Comparison of ENCODE assay signal across 9 cellular contexts in genomic region chr2:27378096-27378808, GRCh38. TPM values are rescaled to one million over a fixed set of nuclear protein-coding genes. Genes with fewer than 3 reads are reported as not detected.
DNase-seq lines count a peak whose midpoint lies in the region; ATAC-seq and TF ChIP-seq lines count a peak whose summit lies in the region.
"Had no signal": no experiment of that assay in that cellular context is flagged by ENCODE, and none has a peak within 500 bp of the region (broad histone marks: within the 10 kb centered on the region; RNA-seq: fewer than 3 reads in every experiment).

No MANE protein-coding gene starts in this region.

- DNase-seq in Right ventricle myocardium superior = peak; percentile 49
- DNase-seq in cardiac septum (ENCODE audit: low spot score) = no peak
- DNase-seq in fibroblast of peridontal ligament (ENCODE audit: extremely low read depth) = peak; percentile 18
- no peak for DNase-seq in stimulated activated naive B cell treated with anti-CD40 and anti-IgM and Interleukin-4, amounts not matched to agents 10 μg/mL and 1 μg/mL and 100 μg/mL, for 72 hours
- DNase-seq in endothelial cell (ENCODE audit: low spot score) = no peak
- DNase-seq in H4 (ENCODE audit: low spot score) = no peak
- DNase-seq: activated naive CD8-positive, alpha-beta T cell treated with anti-CD3 and anti-CD28 coated beads, Interleukin-2, amount 10 ng/mL, durations not matched to agents 7 days and 5 days had no signal

- H3K27me3 Mint-ChIP-seq in stimulated activated naive B cell treated with anti-CD40 and anti-IgM and Interleukin-4, amounts not matched to agents 10 μg/mL and 1 μg/mL and 100 μg/mL, for 72 hours = no peaks in the 10 kb centered on the region
- H3K27me3 Mint-ChIP-seq in endothelial cell (ENCODE audit: unreplicated experiment) = peaks cover 23% of the 10 kb centered on the region
- H3K27me3 Mint-ChIP-seq: activated naive CD8-positive, alpha-beta T cell treated with anti-CD3 and anti-CD28 coated beads, Interleukin-2, amount 10 ng/mL, durations not matched to agents 7 days and 5 days had no signal

- H3K4me1 Mint-ChIP-seq in stimulated activated naive B cell treated with anti-CD40 and anti-IgM and Interleukin-4, amounts not matched to agents 10 μg/mL and 1 μg/mL and 100 μg/mL, for 72 hours = peaks cover 49 to 70% of the 10 kb centered on the region in 2 donors
- peaks cover 17% of the 10 kb centered on the region for H3K4me1 Mint-ChIP-seq in endothelial cell (ENCODE audit: unreplicated experiment)

- peak overlapping the region; percentile 82 for H3K27ac Mint-ChIP-seq in stimulated activated naive B cell treated with anti-CD40 and anti-IgM and Interleukin-4, amounts not matched to agents 10 μg/mL and 1 μg/mL and 100 μg/mL, for 72 hours
- no peak overlapping the region for H3K27ac Mint-ChIP-seq in endothelial cell (ENCODE audit: unreplicated experiment)

- H3K36me3 Mint-ChIP-seq in stimulated activated naive B cell treated with anti-CD40 and anti-IgM and Interleukin-4, amounts not matched to agents 10 μg/mL and 1 μg/mL and 100 μg/mL, for 72 hours = peaks cover 58 to 81% of the 10 kb centered on the region in 2 donors
- H3K36me3 Mint-ChIP-seq in endothelial cell (ENCODE audit: low read depth, unreplicated experiment) = peaks cover 53% of the 10 kb centered on the region

- H3K4me3 Mint-ChIP-seq in stimulated activated naive B cell treated with anti-CD40 and anti-IgM and Interleukin-4, amounts not matched to agents 10 μg/mL and 1 μg/mL and 100 μg/mL, for 72 hours = peak overlapping the region; percentile 6 to 29
- no peak overlapping the region for H3K4me3 Mint-ChIP-seq in endothelial cell (ENCODE audit: unreplicated experiment)

- TF ChIP-seq CTCF in endothelial cell (IDR thresholded peaks at IDR 0.05; ENCODE audit: unreplicated experiment) = no peak

- ATAC-seq in Right ventricle myocardium superior (ENCODE audit: poor library complexity) (no peak), HG03039 (IDR thresholded peaks at IDR 0.05; ENCODE audit: unreplicated experiment) (no peak)
- no peak for ATAC-seq in stimulated activated naive B cell treated with anti-CD40 and anti-IgM and Interleukin-4, amounts not matched to agents 10 μg/mL and 1 μg/mL and 100 μg/mL, for 72 hours (replicated peaks)

- intact Hi-C loops in Right ventricle myocardium superior (cut with DNase I) (no loop called here), cardiac septum (cut with DNase I) (no loop called here)

- H3K9me3 Mint-ChIP-seq in stimulated activated naive B cell treated with anti-CD40 and anti-IgM and Interleukin-4, amounts not matched to agents 10 μg/mL and 1 μg/mL and 100 μg/mL, for 72 hours = peaks cover 0 to 3% of the 10 kb centered on the region in 2 donors
- H3K9me3 Mint-ChIP-seq in endothelial cell (ENCODE audit: unreplicated experiment) = no peaks in the 10 kb centered on the region
- H3K9me3 Mint-ChIP-seq: activated naive CD8-positive, alpha-beta T cell treated with anti-CD3 and anti-CD28 coated beads, Interleukin-2, amount 10 ng/mL, durations not matched to agents 7 days and 5 days had no signal

TF ChIP-seq in PFSK-1, 5 proteins besides CTCF, POLR2A, EP300 and RAD21:
- TF ChIP-seq, protein P1, sequence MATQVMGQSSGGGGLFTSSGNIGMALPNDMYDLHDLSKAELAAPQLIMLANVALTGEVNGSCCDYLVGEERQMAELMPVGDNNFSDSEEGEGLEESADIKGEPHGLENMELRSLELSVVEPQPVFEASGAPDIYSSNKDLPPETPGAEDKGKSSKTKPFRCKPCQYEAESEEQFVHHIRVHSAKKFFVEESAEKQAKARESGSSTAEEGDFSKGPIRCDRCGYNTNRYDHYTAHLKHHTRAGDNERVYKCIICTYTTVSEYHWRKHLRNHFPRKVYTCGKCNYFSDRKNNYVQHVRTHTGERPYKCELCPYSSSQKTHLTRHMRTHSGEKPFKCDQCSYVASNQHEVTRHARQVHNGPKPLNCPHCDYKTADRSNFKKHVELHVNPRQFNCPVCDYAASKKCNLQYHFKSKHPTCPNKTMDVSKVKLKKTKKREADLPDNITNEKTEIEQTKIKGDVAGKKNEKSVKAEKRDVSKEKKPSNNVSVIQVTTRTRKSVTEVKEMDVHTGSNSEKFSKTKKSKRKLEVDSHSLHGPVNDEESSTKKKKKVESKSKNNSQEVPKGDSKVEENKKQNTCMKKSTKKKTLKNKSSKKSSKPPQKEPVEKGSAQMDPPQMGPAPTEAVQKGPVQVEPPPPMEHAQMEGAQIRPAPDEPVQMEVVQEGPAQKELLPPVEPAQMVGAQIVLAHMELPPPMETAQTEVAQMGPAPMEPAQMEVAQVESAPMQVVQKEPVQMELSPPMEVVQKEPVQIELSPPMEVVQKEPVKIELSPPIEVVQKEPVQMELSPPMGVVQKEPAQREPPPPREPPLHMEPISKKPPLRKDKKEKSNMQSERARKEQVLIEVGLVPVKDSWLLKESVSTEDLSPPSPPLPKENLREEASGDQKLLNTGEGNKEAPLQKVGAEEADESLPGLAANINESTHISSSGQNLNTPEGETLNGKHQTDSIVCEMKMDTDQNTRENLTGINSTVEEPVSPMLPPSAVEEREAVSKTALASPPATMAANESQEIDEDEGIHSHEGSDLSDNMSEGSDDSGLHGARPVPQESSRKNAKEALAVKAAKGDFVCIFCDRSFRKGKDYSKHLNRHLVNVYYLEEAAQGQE (IDR thresholded peaks at IDR 0.05; ENCODE audit: insufficient read depth in 1 of 2, low read depth in 2 of 2, low read length in 2 of 2) = no peak
- no peak for TF ChIP-seq TAF1 (IDR thresholded peaks at IDR 0.05; ENCODE audit: borderline replicate concordance, insufficient read depth, low read length)
- peak; percentile 14; the same call in 1 of the 2 replicates for TF ChIP-seq POLR2AphosphoS5 (IDR thresholded peaks at IDR 0.05; ENCODE audit: low read depth, low read length)

RNA-seq across cellular contexts. Expression of gene ZNF513, which starts 2.3 kb away (rescaled TPM):
- total RNA-seq in Right ventricle myocardium superior (6.0 TPM), cardiac septum (10.6 TPM), endothelial cell (ENCODE audit: unreplicated experiment) (20.8 TPM)
- 36.4 TPM for polyA plus RNA-seq in PFSK-1 (2012; ENCODE audit: insufficient read length, low read depth)
- 1.4 and 2.8 TPM in 2 replicates for total RNA-seq in H4 (2014; rRNA removed; shearing (Covaris generic))

RNA-seq across cellular contexts. Expression of gene SNX17, which starts 7.8 kb away (rescaled TPM):
- 55.6 TPM for total RNA-seq in Right ventricle myocardium superior
- 80.3 TPM for total RNA-seq in cardiac septum
- polyA plus RNA-seq in PFSK-1 (2012; ENCODE audit: insufficient read length, low read depth) = 143 TPM
- total RNA-seq in endothelial cell (ENCODE audit: unreplicated experiment) = 90.5 TPM
- 79.6 and 84.6 TPM in 2 replicates for total RNA-seq in H4 (2014; rRNA removed; shearing (Covaris generic))

RNA-seq across cellular contexts. Expression of gene EIF2B4, which starts 8.1 kb away (rescaled TPM):
- 37.4 TPM for total RNA-seq in Right ventricle myocardium superior
- 34.9 TPM for total RNA-seq in cardiac septum
- 121 TPM for polyA plus RNA-seq in PFSK-1 (2012; ENCODE audit: insufficient read length, low read depth)
- 48.6 TPM for total RNA-seq in endothelial cell (ENCODE audit: unreplicated experiment)
- total RNA-seq in H4 (2014; rRNA removed; shearing (Covaris generic)) = 15.0 and 23.8 TPM in 2 replicates

RNA-seq across cellular contexts. Expression of gene GTF3C2, which starts 21.7 kb away (rescaled TPM):
- total RNA-seq in Right ventricle myocardium superior (14.6 TPM), cardiac septum (23.9 TPM), endothelial cell (ENCODE audit: unreplicated experiment) (61.4 TPM)
- 48.1 TPM for polyA plus RNA-seq in PFSK-1 (2012; ENCODE audit: insufficient read length, low read depth)
- 24.5 and 29.9 TPM in 2 replicates for total RNA-seq in H4 (2014; rRNA removed; shearing (Covaris generic))

RNA-seq across cellular contexts. Expression of gene PPM1G, which starts 31.1 kb away (rescaled TPM):
- total RNA-seq in Right ventricle myocardium superior = 34.3 TPM
- total RNA-seq in cardiac septum = 32.0 TPM
- polyA plus RNA-seq in PFSK-1 (2012; ENCODE audit: insufficient read length, low read depth) = 174 TPM
- 127 TPM for total RNA-seq in endothelial cell (ENCODE audit: unreplicated experiment)
- total RNA-seq in H4 (2014; rRNA removed; shearing (Covaris generic)) = 72.0 and 81.7 TPM in 2 replicates

Comparison
In these comparisons a context has a peak if more than half of its experiments do, and no peak if none do; other contexts are left out.
1. DNase-seq: peak in Right ventricle myocardium superior (single experiment) and fibroblast of peridontal ligament (single experiment); none in cardiac septum (single experiment), stimulated activated naive B cell treated with anti-CD40 and anti-IgM and Interleukin-4, amounts not matched to agents 10 μg/mL and 1 μg/mL and 100 μg/mL, for 72 hours (single experiment), endothelial cell (single experiment) and H4 (single experiment).